In genomic region chr19:57016076-57016475, GRCh38 we compare ENCODE assay signal across 19 cellular contexts.
DNase-seq lines count a peak whose midpoint lies in the region; ATAC-seq and TF ChIP-seq lines count a peak whose summit lies in the region.
"Had no signal": no experiment of that assay in that cellular context is flagged by ENCODE, and none has a peak within 500 bp of the region (broad histone marks: within the 10 kb centered on the region; RNA-seq: fewer than 3 reads in every experiment).

No MANE protein-coding gene starts in this region.

- TF ChIP-seq CTCF in transverse colon (IDR thresholded peaks at IDR 0.05) (no peak), lower lobe of right lung (IDR thresholded peaks at IDR 0.05) (no peak)

- H3K9me3 ChIP-seq in transverse colon (peaks cover 0 to 5% of the 10 kb centered on the region in 2 donors), lower lobe of right lung (no peaks in the 10 kb centered on the region)

- H3K36me3 ChIP-seq in transverse colon = no peaks in the 10 kb centered on the region
- no peaks in the 10 kb centered on the region for H3K36me3 ChIP-seq in lower lobe of right lung

- DNase-seq in Ammon's horn (ENCODE audit: low spot score) = peak; percentile 69
- peak; percentile 47 for DNase-seq in left kidney (ENCODE audit: low read depth, low spot score)
- DNase-seq in putamen (ENCODE audit: low spot score) = peak; percentile 62
- DNase-seq in immature natural killer cell = no peak
- DNase-seq in transverse colon = no peak
- no peak for DNase-seq in NCI-H1092 (lab: John Stamatoyannopoulos, UW)
- no peak for DNase-seq in lower lobe of right lung
- DNase-seq: 8988T; C1 segment of cervical spinal cord; CD8-positive, alpha-beta T cell; H7; KG1; NCI-H1092 treated with DMSO at 0.1 percent for 48 hours; NCI-H2029 treated with DMSO at 0.1 percent for 48 hours; NCI-H524 treated with DMSO at 0.1 percent for 48 hours; NCI-H82; SIG-M5 had no signal

- H3K4me3 Mint-ChIP-seq in immature natural killer cell = no peak overlapping the region
- H3K4me3 Mint-ChIP-seq: CD8-positive, alpha-beta T cell had no signal

- in situ Hi-C loops in transverse colon (cut with MboI; ENCODE audit: low pct_ligation_motif_present in 1 of 4, low pct_unique_long_range_greater_than_20kb in 1 of 4, low sequenced_read_pairs in 3 of 4) = no loop called here

- TF ChIP-seq EP300 in transverse colon (IDR thresholded peaks at IDR 0.05; ENCODE audit: low read depth) = no peak

- H3K4me1 Mint-ChIP-seq in immature natural killer cell = no peaks in the 10 kb centered on the region

- H3K36me3 Mint-ChIP-seq in immature natural killer cell = peaks cover 0 to 8% (median 0%) of the 10 kb centered on the region in 3 donors
- H3K36me3 Mint-ChIP-seq: CD8-positive, alpha-beta T cell had no signal

- H3K4me1 ChIP-seq in transverse colon (no peaks in the 10 kb centered on the region), lower lobe of right lung (no peaks in the 10 kb centered on the region)

- H3K27ac ChIP-seq in cingulate gyrus (ENCODE audit: low read depth, low read length) (peak overlapping the region; percentile 47), transverse colon (no peak overlapping the region), lower lobe of right lung (no peak overlapping the region)

- WGBS in transverse colon (ENCODE audit: low coverage in 1 of 2), 2 donors = 91 to 100% methylated on average over 2 to 27 of the region's 27 CpGs

- no peak for TF ChIP-seq POLR2A in transverse colon (IDR thresholded peaks at IDR 0.05)

- H3K9me3 Mint-ChIP-seq in immature natural killer cell = peaks cover 22 to 40% (median 35%) of the 10 kb centered on the region in 6 donors

- H3K27me3 ChIP-seq in transverse colon (no peaks in the 10 kb centered on the region), lower lobe of right lung (ENCODE audit: low read depth) (no peaks in the 10 kb centered on the region)

- peaks cover 1 to 4% (median 1%) of the 10 kb centered on the region in 3 donors for H3K27me3 Mint-ChIP-seq in immature natural killer cell (ENCODE audit: low read depth in 3 of 3)

- no peak overlapping the region for H3K4me3 ChIP-seq in transverse colon
- no peak overlapping the region for H3K4me3 ChIP-seq in lower lobe of right lung

- no peak overlapping the region for H3K27ac Mint-ChIP-seq in immature natural killer cell
- H3K27ac Mint-ChIP-seq: CD8-positive, alpha-beta T cell had no signal

- no peak for ATAC-seq in lower lobe of right lung
- ATAC-seq: CD8-positive, alpha-beta T cell; Panc1 had no signal

- intact Hi-C loops in transverse colon (cut with DNase I; ENCODE audit: low total_unique reads) (no loop called here), lower lobe of right lung (cut with DNase I) (no loop called here)

Comparison
In these comparisons a context has a peak if more than half of its experiments do, and no peak if none do; other contexts are left out.
1. DNase-seq: peak in Ammon's horn (single experiment), left kidney (single experiment) and putamen (single experiment); none in immature natural killer cell (0 of 3), transverse colon (single experiment), NCI-H1092 (single experiment) and lower lobe of right lung (single experiment).